Comparison of ENCODE assay signal across 1 cellular context in genomic region chr1:230725256-230726012, GRCh38.
A peak's percentile ranks its signal among the peaks of the same experiment; 100 is the strongest.
TF ChIP-seq lines count a peak whose summit lies in the region.

No MANE protein-coding gene starts in this region.

TF ChIP-seq in liver, 16 proteins besides CTCF, POLR2A, EP300 and RAD21 (continued from another document):
- peak; percentile 89 for TF ChIP-seq REST (IDR thresholded peaks at IDR 0.05)
- TF ChIP-seq ATF3 (IDR thresholded peaks at IDR 0.05): peak; percentile 97
- peak; percentile 100 for TF ChIP-seq JUND (IDR thresholded peaks at IDR 0.05)
- TF ChIP-seq HNF4A (conservative IDR thresholded peaks at IDR 0.05): peak; percentile 92 to 97
- TF ChIP-seq FOXA1 (IDR thresholded peaks at IDR 0.05): peak; percentile 97
- peak; percentile 97 to 99 for TF ChIP-seq RXRA (IDR thresholded peaks at IDR 0.05)
- peak; percentile 89 for TF ChIP-seq YY1 (IDR thresholded peaks at IDR 0.05)
- TF ChIP-seq FOXA2 (IDR thresholded peaks at IDR 0.05): peak; percentile 99
- TF ChIP-seq SP1 (IDR thresholded peaks at IDR 0.05): peak; percentile 99
- TF ChIP-seq TAF1 (conservative IDR thresholded peaks at IDR 0.05): no peak
- TF ChIP-seq EGR1 (IDR thresholded peaks at IDR 0.05; ENCODE audit: low read depth in 2 of 2): peak; percentile 75 to 97
